ENCODE assay signal across 8 cellular contexts in genomic region chr1:182604835-182605164, GRCh38. TPM values are rescaled to one million over a fixed set of nuclear protein-coding genes. Genes with fewer than 3 reads are reported as not detected.
DNase-seq lines count a peak whose midpoint lies in the region; ATAC-seq, FAIRE-seq and TF ChIP-seq lines count a peak whose summit lies in the region.

No MANE protein-coding gene starts in this region.

- H3K9me3 Mint-ChIP-seq in IgD-negative memory B cell: no peaks in the 10 kb centered on the region
- H3K9me3 Mint-ChIP-seq in effector memory CD8-positive, alpha-beta T cell: no peaks in the 10 kb centered on the region
- H3K9me3 Mint-ChIP-seq in progenitor cell of endocrine pancreas (ENCODE audit: low read depth): no peaks in the 10 kb centered on the region
- H3K9me3 Mint-ChIP-seq in glutamatergic neuron (ENCODE audit: unreplicated experiment): peaks cover 2% of the 10 kb centered on the region

- CTCF ChIA-PET in GM10248 (lab: Yijun Ruan, JAX): interaction anchor here (0.9 to 41.1 kb wide), 7 partner anchors 8 to 182 kb away, joined by 3 to 1252 read pairs (median 4); partner anchors contain the start of gene NPL

- ATAC-seq in effector memory CD8-positive, alpha-beta T cell (replicated peaks): no peak
- no peak for ATAC-seq in GM19397 (IDR thresholded peaks at IDR 0.05; ENCODE audit: unreplicated experiment)
- no peak for ATAC-seq in left lobe of liver

- H3K27ac Mint-ChIP-seq in IgD-negative memory B cell: peak overlapping the region in 2 of 3 donors; percentile 72 to 92
- no peak overlapping the region for H3K27ac Mint-ChIP-seq in effector memory CD8-positive, alpha-beta T cell
- no peak overlapping the region for H3K27ac Mint-ChIP-seq in progenitor cell of endocrine pancreas
- H3K27ac Mint-ChIP-seq in glutamatergic neuron (ENCODE audit: unreplicated experiment): no peak overlapping the region

- DNase-seq in D721Med (ENCODE audit: insufficient read length, low spot score): no peak
- DNase-seq in effector memory CD8-positive, alpha-beta T cell: no peak
- no peak for DNase-seq in progenitor cell of endocrine pancreas (ENCODE audit: low spot score, unreplicated experiment)
- no peak for DNase-seq in GM10248 (ENCODE audit: extremely low spot score)
- no peak for DNase-seq in glutamatergic neuron
- DNase-seq in left lobe of liver (ENCODE audit: low spot score): no peak

- no peak for TF ChIP-seq CTCF in D721Med (IDR thresholded peaks at IDR 0.05; ENCODE audit: insufficient read depth, missing control alignments)
- TF ChIP-seq CTCF in progenitor cell of endocrine pancreas (IDR thresholded peaks at IDR 0.05; ENCODE audit: unreplicated experiment): no peak
- TF ChIP-seq CTCF in GM10248 (IDR thresholded peaks at IDR 0.05; ENCODE audit: control extremely low read depth, extremely low read depth, low read depth, missing control alignments): no peak
- no peak for TF ChIP-seq CTCF in glutamatergic neuron (IDR thresholded peaks at IDR 0.05; ENCODE audit: partially characterized antibody, unreplicated experiment)

- FAIRE-seq in D721Med (lab: Jason Lieb, UNC): peak; percentile 21

- peak overlapping the region in 2 of 4 donors; percentile 83 to 92 for H3K4me3 Mint-ChIP-seq in IgD-negative memory B cell
- H3K4me3 Mint-ChIP-seq in effector memory CD8-positive, alpha-beta T cell: peak overlapping the region; percentile 77 to 80
- peak overlapping the region; percentile 61 for H3K4me3 Mint-ChIP-seq in progenitor cell of endocrine pancreas (ENCODE audit: low read depth)
- H3K4me3 Mint-ChIP-seq in glutamatergic neuron (ENCODE audit: unreplicated experiment): no peak overlapping the region

- peaks cover 0 to 21% (median 17%) of the 10 kb centered on the region in 3 donors for H3K4me1 Mint-ChIP-seq in IgD-negative memory B cell
- H3K4me1 Mint-ChIP-seq in effector memory CD8-positive, alpha-beta T cell (ENCODE audit: low read depth in 2 of 2): peaks cover 16 to 17% of the 10 kb centered on the region in 2 donors
- H3K4me1 Mint-ChIP-seq in progenitor cell of endocrine pancreas (ENCODE audit: low read depth): peaks cover 5% of the 10 kb centered on the region
- H3K4me1 Mint-ChIP-seq in glutamatergic neuron (ENCODE audit: low read depth, unreplicated experiment): peaks cover 22% of the 10 kb centered on the region

- H3K27me3 Mint-ChIP-seq in IgD-negative memory B cell (peaks cover 4% of the 10 kb centered on the region), progenitor cell of endocrine pancreas (peaks cover 42% of the 10 kb centered on the region), glutamatergic neuron (ENCODE audit: unreplicated experiment) (no peaks in the 10 kb centered on the region)
- H3K27me3 Mint-ChIP-seq in effector memory CD8-positive, alpha-beta T cell: peaks cover 34% of the 10 kb centered on the region in 2 donors

- no peaks in the 10 kb centered on the region for H3K36me3 Mint-ChIP-seq in IgD-negative memory B cell
- H3K36me3 Mint-ChIP-seq in effector memory CD8-positive, alpha-beta T cell (ENCODE audit: insufficient read depth): peaks cover 10% of the 10 kb centered on the region
- no peaks in the 10 kb centered on the region for H3K36me3 Mint-ChIP-seq in progenitor cell of endocrine pancreas (ENCODE audit: insufficient read depth)
- no peaks in the 10 kb centered on the region for H3K36me3 Mint-ChIP-seq in glutamatergic neuron (ENCODE audit: unreplicated experiment)

- POLR2A ChIA-PET in GM10248 (lab: Yijun Ruan, JAX): interaction anchor here (0.6 to 2.3 kb wide), 6 partner anchors 8 to 235 kb away, joined by 3 to 20 read pairs (median 4); no protein-coding TSS in a partner anchor

RNA-seq across cellular contexts. Expression of gene RGS16, which starts 0.6 kb away (rescaled TPM):
- 1.9 TPM for polyA plus RNA-seq in IgD-negative memory B cell
- total RNA-seq in progenitor cell of endocrine pancreas: 0.98 and 1.5 TPM in 2 replicates
- total RNA-seq in glutamatergic neuron (ENCODE audit: unreplicated experiment): 37.2 TPM
- total RNA-seq in left lobe of liver: 0.15 TPM

RNA-seq across cellular contexts. Expression of gene RNASEL, which starts 15.7 kb away (rescaled TPM):
- polyA plus RNA-seq in IgD-negative memory B cell: 8.9 TPM
- total RNA-seq in progenitor cell of endocrine pancreas (4.2 and 4.4 TPM in 2 replicates), glutamatergic neuron (ENCODE audit: unreplicated experiment) (1.3 TPM), left lobe of liver (2.2 TPM)

Comparison
In these comparisons a context has a peak if more than half of its experiments do, and no peak if none do; other contexts are left out.
1. H3K27ac Mint-ChIP-seq: peak in IgD-negative memory B cell (2 of 3); none in effector memory CD8-positive, alpha-beta T cell (0 of 2), progenitor cell of endocrine pancreas (single experiment) and glutamatergic neuron (single experiment).
2. RNA of gene RGS16, which starts 0.6 kb away (total RNA-seq): 37.2 TPM in glutamatergic neuron (single experiment); 0.98 to 1.5 TPM in progenitor cell of endocrine pancreas and 0.15 TPM in left lobe of liver (single experiment); every median in the first group is over 10 times any median in the second.